Comparison of ENCODE assay signal across 1 cellular context in genomic region chr20:4064118-4064962, GRCh38.
A peak's percentile ranks its signal among the peaks of the same experiment; 100 is the strongest.
TF ChIP-seq lines count a peak whose summit lies in the region.

No MANE protein-coding gene starts in this region.

TF ChIP-seq in K562, 482 proteins besides CTCF, POLR2A, EP300 and RAD21 (continued from another document and continues in another):
- TF ChIP-seq ZBTB40 (IDR thresholded peaks at IDR 0.05): peak; percentile 24; the same call in 1 of the 2 replicates
- no peak for TF ChIP-seq ZBTB40 (CRISPR knock-in tag; IDR thresholded peaks at IDR 0.05)
- TF ChIP-seq ZNF592 (IDR thresholded peaks at IDR 0.05): peak; percentile 52; the same call in 1 of the 2 replicates
- no peak for TF ChIP-seq AFF4 (CRISPR knock-in tag; IDR thresholded peaks at IDR 0.05)
- TF ChIP-seq HEY1 (CRISPR knock-in tag; IDR thresholded peaks at IDR 0.05; ENCODE audit: borderline replicate concordance): no peak
- TF ChIP-seq CSDE1 (IDR thresholded peaks at IDR 0.05): no peak
- TF ChIP-seq ETV1 (tag; conservative IDR thresholded peaks at IDR 0.05; ENCODE audit: low read depth): peak; percentile 40; the same call in 1 of the 2 replicates
- no peak for TF ChIP-seq KAT7 (CRISPR knock-in tag; IDR thresholded peaks at IDR 0.05; ENCODE audit: borderline replicate concordance)
- no peak for TF ChIP-seq PBX2 (CRISPR knock-in tag; IDR thresholded peaks at IDR 0.05; ENCODE audit: low read depth)
- no peak for TF ChIP-seq PBX2 (tag; conservative IDR thresholded peaks at IDR 0.05; ENCODE audit: low read depth)
- TF ChIP-seq POLR2AphosphoS5 (IDR thresholded peaks at IDR 0.05; ENCODE audit: control insufficient read depth, insufficient read depth, low read depth, low read length): 0 out of 2 replicates have a peak, but pooled peaks have one; percentile 21
- TF ChIP-seq NCOA6 (IDR thresholded peaks at IDR 0.05): no peak
- 0 out of 2 replicates have a peak, but pooled peaks have one; percentile 41 for TF ChIP-seq POLR2G (IDR thresholded peaks at IDR 0.05; ENCODE audit: low read depth, low read length)
- TF ChIP-seq ZNF407 (IDR thresholded peaks at IDR 0.05; ENCODE audit: low read depth): no peak
